8 cellular contexts compared by ENCODE assay signal in the genomic region with DNA sequence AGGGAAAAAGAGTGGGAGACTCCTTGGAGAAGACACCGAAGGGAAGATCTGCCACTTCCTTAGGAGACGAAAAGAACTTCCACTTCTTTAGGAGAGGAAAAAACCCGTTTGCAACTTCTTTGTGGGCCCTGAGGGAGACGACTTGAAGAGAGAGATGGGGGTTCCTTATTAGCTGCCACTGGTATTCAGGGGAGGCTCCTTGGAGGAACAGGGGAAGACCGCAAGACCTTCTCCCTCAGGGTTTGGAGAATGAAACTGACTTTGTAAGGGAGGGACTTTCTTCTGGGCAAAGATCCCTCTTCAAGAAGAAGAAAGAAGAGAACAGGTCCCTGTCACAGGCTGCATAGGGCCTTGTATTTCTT. TPM values are rescaled to one million over a fixed set of nuclear protein-coding genes. Genes with fewer than 3 reads are reported as not detected.
DNase-seq lines count a peak whose midpoint lies in the region; FAIRE-seq and TF ChIP-seq lines count a peak whose summit lies in the region.

No MANE protein-coding gene starts in this region.

- H3K4me2 ChIP-seq in SK-N-SH, result peak overlapping the region; percentile 99

- H3K9ac ChIP-seq in SK-N-SH, result peak overlapping the region; percentile 95

- peak overlapping the region; percentile 73 for H3K4me3 ChIP-seq in GM12875 (ENCODE audit: low read depth, low read length)
- H3K4me3 ChIP-seq in SK-N-SH (ENCODE audit: low read depth in 2 of 2, low read length in 1 of 2), result peak overlapping the region; percentile 79 to 91
- peak overlapping the region; percentile 84 for H3K4me3 ChIP-seq in fibroblast of mammary gland (ENCODE audit: control insufficient read depth, low read depth, low read length)
- peak overlapping the region; percentile 82 to 93 (median 87) for H3K4me3 ChIP-seq in sigmoid colon

- peaks cover 48% of the 10 kb centered on the region for H3K79me2 ChIP-seq in SK-N-SH (ENCODE audit: insufficient read depth)

- no peaks in the 10 kb centered on the region for H3F3A ChIP-seq in SK-N-SH (replicated peaks; ENCODE audit: insufficient read depth)

- intact Hi-C loops in sigmoid colon (cut with DNase I), result no loop called here

- H3K4me1 ChIP-seq in SK-N-SH (ENCODE audit: control insufficient read depth in 1 of 2, insufficient read depth in 2 of 2, low read depth in 1 of 2, low read length in 1 of 2) (peaks cover 5 to 14% of the 10 kb centered on the region in 2 experiments; a peak in 2 of 4 replicates), sigmoid colon (peaks cover 0 to 32% (median 26%) of the 10 kb centered on the region in 4 donors)

- TF ChIP-seq RAD21 in SK-N-SH (IDR thresholded peaks at IDR 0.05; ENCODE audit: low read length), result no peak

- H3K36me3 ChIP-seq in SK-N-SH (replicated peaks in 1 of 2; ENCODE audit: control insufficient read depth in 1 of 2, insufficient read depth in 2 of 2, low read length in 1 of 2) (no peaks in the 10 kb centered on the region), sigmoid colon (peaks cover 0 to 6% (median 0%) of the 10 kb centered on the region in 4 donors)

- no peak for TF ChIP-seq CTCF in GM12875 (IDR thresholded peaks at IDR 0.05; ENCODE audit: borderline replicate concordance, insufficient read depth, low read depth, low read length)
- TF ChIP-seq CTCF in SK-N-SH (IDR thresholded peaks at IDR 0.05), result no peak
- no peak for TF ChIP-seq CTCF in fibroblast of mammary gland (conservative IDR thresholded peaks at IDR 0.05; ENCODE audit: control insufficient read depth, insufficient read depth, low read depth, low read length)
- TF ChIP-seq CTCF in sigmoid colon (IDR thresholded peaks at IDR 0.05), result no peak
- no peak for TF ChIP-seq CTCF in D721Med (IDR thresholded peaks at IDR 0.05; ENCODE audit: insufficient read depth, missing control alignments)

- H3K9me3 ChIP-seq in SK-N-SH (no peaks in the 10 kb centered on the region), sigmoid colon (no peaks in the 10 kb centered on the region)

- H2AFZ ChIP-seq in SK-N-SH (ENCODE audit: low read depth), result peak overlapping the region; percentile 64

- no peak for TF ChIP-seq EP300 in SK-N-SH (IDR thresholded peaks at IDR 0.05; ENCODE audit: borderline replicate concordance in 1 of 2, low read depth in 1 of 2, low read length in 1 of 2)
- no peak for TF ChIP-seq EP300 in sigmoid colon (IDR thresholded peaks at IDR 0.05)

- FAIRE-seq in D721Med (lab: Jason Lieb, UNC), result no peak

- H4K20me1 ChIP-seq in SK-N-SH (ENCODE audit: insufficient read depth), result no peaks in the 10 kb centered on the region

- H3K27ac ChIP-seq in SK-N-SH (ENCODE audit: low read depth in 2 of 2, low read length in 1 of 2), result peak overlapping the region; percentile 86 to 90; a peak in 2 of 4 replicates
- peak overlapping the region; percentile 85 to 89 (median 86) for H3K27ac ChIP-seq in sigmoid colon

- 4% methylated on average over 5 of the region's 5 CpGs for WGBS in SK-N-SH (ENCODE audit: low lambda C conversion rate)
- WGBS in sigmoid colon, 2 donors, result 0% methylated on average over 5 of the region's 5 CpGs

- no peak for DNase-seq in SK-N-SH
- no peak for DNase-seq in fibroblast of mammary gland (ENCODE audit: low read depth)
- no peak for DNase-seq in sigmoid colon
- DNase-seq in GOT3 (lab: John Stamatoyannopoulos, UW), result no peak
- DNase-seq in NCI-H2196 treated with DMSO at 0.1 percent for 48 hours (lab: John Stamatoyannopoulos, UW; ENCODE audit: unreplicated experiment), result no peak
- DNase-seq in pons (ENCODE audit: low spot score), result no peak
- no peak for DNase-seq in D721Med (ENCODE audit: insufficient read length, low spot score)

- TF ChIP-seq POLR2A in sigmoid colon (IDR thresholded peaks at IDR 0.05), result peak in 1 of 2 donors; percentile 5

- H3K9me2 ChIP-seq in SK-N-SH, result no peaks in the 10 kb centered on the region

- POLR2A ChIA-PET in SK-N-SH (lab: Yijun Ruan, JAX), result no interaction called here

- CTCF ChIA-PET in SK-N-SH (lab: Yijun Ruan, JAX), result interaction anchor here (0.7 kb wide), 1 partner anchor 15 kb away, joined by 3 read pairs; no protein-coding TSS in a partner anchor

- H3K27me3 ChIP-seq in SK-N-SH (ENCODE audit: insufficient read depth), result no peaks in the 10 kb centered on the region
- H3K27me3 ChIP-seq in sigmoid colon, result no peaks in the 10 kb centered on the region

TF ChIP-seq in SK-N-SH, 30 proteins besides CTCF, POLR2A, EP300 and RAD21 (continues in another document):
- TF ChIP-seq RXRA (IDR thresholded peaks at IDR 0.05; ENCODE audit: borderline replicate concordance, low read depth) (no peak), TCF12 (IDR thresholded peaks at IDR 0.05) (no peak), SMC3 (IDR thresholded peaks at IDR 0.05; ENCODE audit: low read depth, low read length) (no peak), POLR2AphosphoS5 (IDR thresholded peaks at IDR 0.05; ENCODE audit: low read depth, low read length) (no peak), EZH2phosphoT487 (IDR thresholded peaks at IDR 0.05; ENCODE audit: borderline replicate concordance, low read depth) (no peak), TAF1 (IDR thresholded peaks at IDR 0.05; ENCODE audit: borderline replicate concordance, low read depth, low read length) (no peak), RFX5 (IDR thresholded peaks at IDR 0.05; ENCODE audit: low read length) (no peak), JUND (IDR thresholded peaks at IDR 0.05) (no peak), YY1 (IDR thresholded peaks at IDR 0.05; ENCODE audit: low read depth) (no peak), FOXM1 (IDR thresholded peaks at IDR 0.05; ENCODE audit: low read depth) (no peak), MEF2A (IDR thresholded peaks at IDR 0.05; ENCODE audit: borderline replicate concordance, low read depth) (no peak)
- TF ChIP-seq, protein P1, sequence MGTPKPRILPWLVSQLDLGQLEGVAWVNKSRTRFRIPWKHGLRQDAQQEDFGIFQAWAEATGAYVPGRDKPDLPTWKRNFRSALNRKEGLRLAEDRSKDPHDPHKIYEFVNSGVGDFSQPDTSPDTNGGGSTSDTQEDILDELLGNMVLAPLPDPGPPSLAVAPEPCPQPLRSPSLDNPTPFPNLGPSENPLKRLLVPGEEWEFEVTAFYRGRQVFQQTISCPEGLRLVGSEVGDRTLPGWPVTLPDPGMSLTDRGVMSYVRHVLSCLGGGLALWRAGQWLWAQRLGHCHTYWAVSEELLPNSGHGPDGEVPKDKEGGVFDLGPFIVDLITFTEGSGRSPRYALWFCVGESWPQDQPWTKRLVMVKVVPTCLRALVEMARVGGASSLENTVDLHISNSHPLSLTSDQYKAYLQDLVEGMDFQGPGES (IDR thresholded peaks at IDR 0.05; ENCODE audit: low read depth, low read length), result no peak
- TF ChIP-seq, protein P2, sequence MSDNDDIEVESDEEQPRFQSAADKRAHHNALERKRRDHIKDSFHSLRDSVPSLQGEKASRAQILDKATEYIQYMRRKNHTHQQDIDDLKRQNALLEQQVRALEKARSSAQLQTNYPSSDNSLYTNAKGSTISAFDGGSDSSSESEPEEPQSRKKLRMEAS (IDR thresholded peaks at IDR 0.05; ENCODE audit: low read depth), result no peak
- TF ChIP-seq, protein P3, sequence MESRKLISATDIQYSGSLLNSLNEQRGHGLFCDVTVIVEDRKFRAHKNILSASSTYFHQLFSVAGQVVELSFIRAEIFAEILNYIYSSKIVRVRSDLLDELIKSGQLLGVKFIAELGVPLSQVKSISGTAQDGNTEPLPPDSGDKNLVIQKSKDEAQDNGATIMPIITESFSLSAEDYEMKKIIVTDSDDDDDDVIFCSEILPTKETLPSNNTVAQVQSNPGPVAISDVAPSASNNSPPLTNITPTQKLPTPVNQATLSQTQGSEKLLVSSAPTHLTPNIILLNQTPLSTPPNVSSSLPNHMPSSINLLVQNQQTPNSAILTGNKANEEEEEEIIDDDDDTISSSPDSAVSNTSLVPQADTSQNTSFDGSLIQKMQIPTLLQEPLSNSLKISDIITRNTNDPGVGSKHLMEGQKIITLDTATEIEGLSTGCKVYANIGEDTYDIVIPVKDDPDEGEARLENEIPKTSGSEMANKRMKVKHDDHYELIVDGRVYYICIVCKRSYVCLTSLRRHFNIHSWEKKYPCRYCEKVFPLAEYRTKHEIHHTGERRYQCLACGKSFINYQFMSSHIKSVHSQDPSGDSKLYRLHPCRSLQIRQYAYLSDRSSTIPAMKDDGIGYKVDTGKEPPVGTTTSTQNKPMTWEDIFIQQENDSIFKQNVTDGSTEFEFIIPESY (IDR thresholded peaks at IDR 0.05; ENCODE audit: borderline replicate concordance, low read depth), result no peak

RNA-seq across cellular contexts. Expression of a gene that starts 0.4 kb away (rescaled TPM):
- polyA plus RNA-seq in SK-N-SH (2012; rRNA removed), result 16.3 and 30.9 TPM in 2 replicates
- 10.7 and 13.2 TPM in 2 replicates for polyA plus RNA-seq in SK-N-SH (2012; cell fraction: cytosol; rRNA removed)
- polyA plus RNA-seq in SK-N-SH (2012; cell fraction: nucleus; rRNA removed), result 24.9 and 25.6 TPM in 2 replicates
- 10 to 100 TPM; 29.6 to 35.7 (median 33.6) TPM for total RNA-seq in sigmoid colon
- 10 to 100 TPM; 19.0 to 32.9 (median 31.2) TPM for polyA plus RNA-seq in sigmoid colon

RNA-seq across cellular contexts. Expression of a gene that starts 0.9 kb away (rescaled TPM):
- 71.3 and 74.1 TPM in 2 replicates for polyA plus RNA-seq in SK-N-SH (2012; rRNA removed)
- polyA plus RNA-seq in SK-N-SH (2012; cell fraction: cytosol; rRNA removed), result 37.8 and 52.6 TPM in 2 replicates
- 42.1 and 45.3 TPM in 2 replicates for polyA plus RNA-seq in SK-N-SH (2012; cell fraction: nucleus; rRNA removed)
- 10 to 100 TPM in 3 of 4 donors, 1 to 10 TPM in 1; 6.6 to 21.4 (median 14.4) TPM for total RNA-seq in sigmoid colon
- polyA plus RNA-seq in sigmoid colon, result 10 to 100 TPM; 11.6 to 32.7 (median 15.6) TPM

RNA-seq across cellular contexts. Expression of a gene that starts 21.7 kb away (rescaled TPM):
- polyA plus RNA-seq in SK-N-SH (2012; rRNA removed), result 5.1 and 5.7 TPM in 2 replicates
- polyA plus RNA-seq in SK-N-SH (2012; cell fraction: cytosol; rRNA removed), result 0.85 and 1.0 TPM in 2 replicates
- polyA plus RNA-seq in SK-N-SH (2012; cell fraction: nucleus; rRNA removed), result 36.4 and 58.3 TPM in 2 replicates
- 10 to 100 TPM; 13.6 to 47.1 (median 22.6) TPM for total RNA-seq in sigmoid colon
- polyA plus RNA-seq in sigmoid colon, result 1 to 10 TPM in 2 of 3 donors, under 1 TPM in 1; 0.46 to 9.6 (median 5.8) TPM

RNA-seq across cellular contexts. Expression of a gene that starts 29.2 kb away (rescaled TPM):
- polyA plus RNA-seq in SK-N-SH (2012; rRNA removed), result not detected in 2 replicates
- polyA plus RNA-seq in SK-N-SH (2012; cell fraction: cytosol; rRNA removed), result 0.04 TPM in 1 of 2 replicates, not detected in the other
- polyA plus RNA-seq in SK-N-SH (2012; cell fraction: nucleus; rRNA removed), result 0.04 TPM in 2 replicates
- total RNA-seq in sigmoid colon, result 1 to 10 TPM; 2.8 to 8.0 (median 5.0) TPM
- 10 to 100 TPM; 16.8 to 49.2 (median 28.8) TPM for polyA plus RNA-seq in sigmoid colon

RNA-seq across cellular contexts. Expression of a gene that starts 34.1 kb away (rescaled TPM):
- polyA plus RNA-seq in SK-N-SH (2012; rRNA removed) (9.0 and 13.3 TPM in 2 replicates), sigmoid colon (10 to 100 TPM in 1 of 3 donors, 1 to 10 TPM in 2; 7.2 to 10.1 (median 8.4) TPM)
- polyA plus RNA-seq in SK-N-SH (2012; cell fraction: cytosol; rRNA removed), result 9.6 and 10.5 TPM in 2 replicates
- polyA plus RNA-seq in SK-N-SH (2012; cell fraction: nucleus; rRNA removed), result 8.1 and 9.0 TPM in 2 replicates
- 10 to 100 TPM in 3 of 4 donors, 1 to 10 TPM in 1; 7.5 to 14.5 (median 13.6) TPM for total RNA-seq in sigmoid colon
